14 cellular contexts compared by ENCODE assay signal in genomic region chr15:62124953-62125263, GRCh38. TPM values are rescaled to one million over a fixed set of nuclear protein-coding genes. Genes with fewer than 3 reads are reported as not detected.
DNase-seq lines count a peak whose midpoint lies in the region; ATAC-seq and TF ChIP-seq lines count a peak whose summit lies in the region.
"Had no signal": no experiment of that assay in that cellular context is flagged by ENCODE, and none has a peak within 500 bp of the region (broad histone marks: within the 10 kb centered on the region; RNA-seq: fewer than 3 reads in every experiment).

No MANE protein-coding gene starts in this region.

- ATAC-seq in right cardiac atrium = no peak
- ATAC-seq in Right ventricle myocardium superior (ENCODE audit: poor library complexity) = no peak
- ATAC-seq in T-helper 17 cell = no peak
- peak; percentile 13 for ATAC-seq in left colon
- ATAC-seq in upper lobe of left lung (ENCODE audit: low FRiP score in 2 of 2) = no peak
- ATAC-seq: foreskin keratinocyte had no signal

- no peaks in the 10 kb centered on the region for H3K79me2 ChIP-seq in H9 (ENCODE audit: insufficient read depth, low read length)

- H2BK15ac ChIP-seq in H9 (ENCODE audit: low read depth, low read length) = no peak overlapping the region

- H3K9me3 ChIP-seq in right cardiac atrium (ENCODE audit: control insufficient read depth, low read length) = no peaks in the 10 kb centered on the region
- H3K9me3 ChIP-seq in T-helper 17 cell (ENCODE audit: control insufficient read depth, low read length, poor library complexity, severe bottlenecking) = no peaks in the 10 kb centered on the region
- H3K9me3 ChIP-seq in upper lobe of left lung = no peaks in the 10 kb centered on the region
- no peaks in the 10 kb centered on the region for H3K9me3 ChIP-seq in H9 (ENCODE audit: control insufficient read depth, low read depth, low read length)
- H3K9me3 ChIP-seq: BE2C had no signal

- intact Hi-C loops in right cardiac atrium (cut with DNase I) = no loop called here
- intact Hi-C loops in Right ventricle myocardium superior (cut with DNase I) = no loop called here
- intact Hi-C loops in left colon (cut with DNase I, micrococcal nuclease) = no loop called here

- H2BK5ac ChIP-seq in H9 (ENCODE audit: insufficient read length, low read length) = no peak overlapping the region

- no peak overlapping the region for H3K56ac ChIP-seq in H9 (ENCODE audit: insufficient read length, low read depth, low read length)

- no peak for DNase-seq in right cardiac atrium
- no peak for DNase-seq in Right ventricle myocardium superior
- DNase-seq in T-helper 17 cell = no peak
- no peak for DNase-seq in left colon
- no peak for DNase-seq in upper lobe of left lung
- DNase-seq in GM10248 (ENCODE audit: extremely low spot score) = no peak
- no peak for DNase-seq in NCI-H187 (lab: John Stamatoyannopoulos, UW)
- no peak for DNase-seq in H9
- DNase-seq: activated CD4-positive, CD25-positive, alpha-beta regulatory T cell treated with anti-CD3 and anti-CD28 coated beads, Interleukin-2, amount 50 U/mL, for 72 hours; activated effector memory CD4-positive, alpha-beta T cell treated with anti-CD3 and anti-CD28 coated beads, Interleukin-2, amount 50 U/mL, for 16 hours; BE2C; foreskin keratinocyte; occipital lobe had no signal

- no peak overlapping the region for H2BK12ac ChIP-seq in H9 (ENCODE audit: insufficient read length, low read depth, low read length)

- no peaks in the 10 kb centered on the region for H3K23me2 ChIP-seq in H9 (ENCODE audit: insufficient read length, low read depth, low read length, poor library complexity, severe bottlenecking)

- H3K14ac ChIP-seq in H9 (ENCODE audit: insufficient read depth, low read length) = no peak overlapping the region

- H3K27ac ChIP-seq in right cardiac atrium (ENCODE audit: low read length) (peak overlapping the region; percentile 4), upper lobe of left lung (peak overlapping the region in 3 of 4 donors; percentile 41 to 73 (median 65)), H9 (ENCODE audit: insufficient read length, low read depth, low read length) (no peak overlapping the region)
- H3K27ac ChIP-seq: foreskin keratinocyte, SK-N-MC had no signal

- no peaks in the 10 kb centered on the region for H3K79me1 ChIP-seq in H9 (ENCODE audit: insufficient read depth, low read depth, low read length, poor library complexity, severe bottlenecking)

- H2AK5ac ChIP-seq in H9 (ENCODE audit: insufficient read length, low read length) = no peak overlapping the region

- H3K4me3 Mint-ChIP-seq in T-helper 17 cell (peak overlapping the region; percentile 73), H9 (no peak overlapping the region)

- H3K27ac Mint-ChIP-seq in T-helper 17 cell (peak overlapping the region; percentile 93), H9 (no peak overlapping the region)

- no peak overlapping the region for H2AFZ ChIP-seq in H9 (ENCODE audit: low read length)

- H3K4me1 ChIP-seq in right cardiac atrium (ENCODE audit: control insufficient read depth, insufficient read depth, low read length) (no peaks in the 10 kb centered on the region), upper lobe of left lung (peaks cover 19 to 29% (median 24%) of the 10 kb centered on the region in 4 donors), H9 (ENCODE audit: insufficient read depth, low read length) (peaks cover 5% of the 10 kb centered on the region)

- no peak for TF ChIP-seq EP300 in upper lobe of left lung (IDR thresholded peaks at IDR 0.05)

- 57% methylated on average over 2 of the region's 2 CpGs for WGBS in right cardiac atrium
- WGBS in upper lobe of left lung, 2 donors = 45 to 47% methylated on average over 2 of the region's 2 CpGs
- whole genome bisulfite sequencing in H9 (ENCODE audit: extremely low coverage, insufficient read length, low lambda C conversion rate) = no CpG with 5 or more reads among the region's 2 CpGs

- no peak overlapping the region for H4K5ac ChIP-seq in H9 (ENCODE audit: insufficient read length, low read depth, low read length)

- no peak overlapping the region for H3K4me3 ChIP-seq in right cardiac atrium (ENCODE audit: low read length)
- H3K4me3 ChIP-seq in upper lobe of left lung = no peak overlapping the region

- no peak overlapping the region for H3K23ac ChIP-seq in H9 (ENCODE audit: insufficient read length, low read depth, low read length)

- H3K9ac ChIP-seq in H9 (ENCODE audit: extremely low read depth, insufficient read length, low read length) = no peak overlapping the region

- no peaks in the 10 kb centered on the region for H3K36me3 ChIP-seq in upper lobe of left lung
- H3K36me3 ChIP-seq: BE2C had no signal

- H4K91ac ChIP-seq in H9 (ENCODE audit: insufficient read length, low read depth, low read length) = no peak overlapping the region

- H3K36me3 Mint-ChIP-seq in T-helper 17 cell (ENCODE audit: low read depth) (no peaks in the 10 kb centered on the region), H9 (ENCODE audit: insufficient read depth in 1 of 3, low read depth in 3 of 3) (peaks cover 0 to 11% (median 1%) of the 10 kb centered on the region in 3 experiments; a peak in 3 of 7 replicates)

- no peak overlapping the region for H3K4ac ChIP-seq in H9 (ENCODE audit: low read depth, low read length)

- POLR2A ChIA-PET in GM10248 (lab: Yijun Ruan, JAX) = no interaction called here

- no peak overlapping the region for H3K18ac ChIP-seq in H9 (ENCODE audit: insufficient read length, low read depth, low read length)

- H2BK120ac ChIP-seq in H9 (ENCODE audit: low read depth, low read length, poor library complexity, severe bottlenecking) = no peak overlapping the region

- no peak overlapping the region for H3K4me2 ChIP-seq in H9 (ENCODE audit: insufficient read depth, insufficient read length, low read length)

- CTCF ChIA-PET in GM10248 (lab: Yijun Ruan, JAX) = no interaction called here

- H3K9me3 Mint-ChIP-seq in H9 = peaks cover 12 to 13% of the 10 kb centered on the region in 2 experiments; a peak in 4 of 5 replicates

- no peak overlapping the region for H2BK20ac ChIP-seq in H9 (ENCODE audit: low read depth, low read length, poor library complexity, severe bottlenecking)

- H3K27me3 Mint-ChIP-seq in T-helper 17 cell (no peaks in the 10 kb centered on the region), H9 (ENCODE audit: low read depth) (no peaks in the 10 kb centered on the region)

- TF ChIP-seq CTCF in upper lobe of left lung (IDR thresholded peaks at IDR 0.05) (peak in 1 of 6 experiments; percentile 8), GM10248 (IDR thresholded peaks at IDR 0.05; ENCODE audit: control extremely low read depth, extremely low read depth, low read depth, missing control alignments) (no peak), H9 (conservative IDR thresholded peaks at IDR 0.05) (no peak)

- no peaks in the 10 kb centered on the region for H4K20me1 ChIP-seq in H9 (ENCODE audit: control insufficient read depth, insufficient read depth, insufficient read length)

- H3T11ph ChIP-seq in H9 (ENCODE audit: low read length) = no peak overlapping the region

- no peak for TF ChIP-seq POLR2A in upper lobe of left lung (IDR thresholded peaks at IDR 0.05)

- no peak overlapping the region for H4K8ac ChIP-seq in H9 (replicated peaks; ENCODE audit: insufficient read length, low read depth, low read length)

- H3K27me3 ChIP-seq in right cardiac atrium (ENCODE audit: control insufficient read depth, insufficient read depth) (no peaks in the 10 kb centered on the region), upper lobe of left lung (no peaks in the 10 kb centered on the region), H9 (ENCODE audit: insufficient read depth, low read length) (no peaks in the 10 kb centered on the region)
- H3K27me3 ChIP-seq: BE2C, foreskin keratinocyte had no signal

- H3K4me1 Mint-ChIP-seq in T-helper 17 cell = peaks cover 61% of the 10 kb centered on the region
- peaks cover 0 to 7% of the 10 kb centered on the region in 2 experiments; a peak in 2 of 4 replicates for H3K4me1 Mint-ChIP-seq in H9

RNA-seq across cellular contexts. Expression of gene C2CD4B, which starts 40.2 kb away (rescaled TPM):
- total RNA-seq in right cardiac atrium = 1 to 10 TPM; 1.4 to 2.4 (median 1.6) TPM
- 2.8 TPM for polyA plus RNA-seq in right cardiac atrium
- 1.5 TPM for total RNA-seq in Right ventricle myocardium superior
- total RNA-seq in T-helper 17 cell = 1 to 10 TPM; 1.3 to 1.6 TPM
- 1 to 10 TPM; 1.7 to 2.8 TPM for total RNA-seq in left colon
- 10 to 100 TPM in 1 of 6 donors, 1 to 10 TPM in 4, under 1 TPM in 1; 0.67 to 16.8 (median 3.1) TPM for total RNA-seq in upper lobe of left lung
- total RNA-seq in H9 (2021) = 0.13 and 0.22 TPM in 2 replicates
- total RNA-seq: foreskin keratinocyte had no signal
- polyA plus RNA-seq: foreskin keratinocyte had no signal

RNA-seq across cellular contexts. Expression of gene C2CD4A, which starts 58.1 kb away (rescaled TPM):
- not detected for total RNA-seq in right cardiac atrium
- 0.02 TPM for polyA plus RNA-seq in right cardiac atrium
- not detected for total RNA-seq in Right ventricle myocardium superior
- total RNA-seq in T-helper 17 cell = under 1 TPM; 0.60 to 0.65 TPM
- 1 to 10 TPM in 1 of 2 donors, under 1 TPM in 1; 0.22 to 1.1 TPM for total RNA-seq in left colon
- under 1 TPM in 3 of 6 donors, not detected in 3; 0.15 to 0.33 (median 0.24) TPM for total RNA-seq in upper lobe of left lung
- total RNA-seq in H9 (2021) = not detected in 2 replicates
- total RNA-seq: foreskin keratinocyte had no signal
- polyA plus RNA-seq: foreskin keratinocyte had no signal
